ENCODE assay signal across 18 cellular contexts in genomic region chr6:165551828-165552227, GRCh38.
DNase-seq lines count a peak whose midpoint lies in the region; ATAC-seq, FAIRE-seq and TF ChIP-seq lines count a peak whose summit lies in the region.
"Had no signal": no experiment of that assay in that cellular context is flagged by ENCODE, and none has a peak within 500 bp of the region (broad histone marks: within the 10 kb centered on the region; RNA-seq: fewer than 3 reads in every experiment).

No MANE protein-coding gene starts in this region.

- no peaks in the 10 kb centered on the region for H3K27me3 ChIP-seq in heart left ventricle
- no peaks in the 10 kb centered on the region for H3K27me3 ChIP-seq in H1 (replicated peaks in 1 of 4; ENCODE audit: control insufficient read depth in 3 of 4, extremely low read depth in 1 of 4, insufficient read depth in 3 of 4, low read length in 3 of 4)
- no peaks in the 10 kb centered on the region for H3K27me3 ChIP-seq in prostate gland (replicated peaks; ENCODE audit: insufficient read depth)
- H3K27me3 ChIP-seq: BLaER1 had no signal

- H3K27me3 Mint-ChIP-seq in activated CD4-positive, alpha-beta memory T cell treated with anti-CD3 and anti-CD28 coated beads for 36 hours: no peaks in the 10 kb centered on the region
- H3K27me3 Mint-ChIP-seq: CD4-positive, CD25-positive, alpha-beta regulatory T cell; IgD-negative memory B cell had no signal

- no peak overlapping the region for H4K5ac ChIP-seq in H1 (ENCODE audit: insufficient read length, low read depth, low read length)

- no peaks in the 10 kb centered on the region for H3K36me3 ChIP-seq in heart left ventricle
- no peaks in the 10 kb centered on the region for H3K36me3 ChIP-seq in H1 (ENCODE audit: control insufficient read depth in 2 of 4, insufficient read depth in 4 of 4, low read length in 3 of 4)
- no peaks in the 10 kb centered on the region for H3K36me3 ChIP-seq in prostate gland
- H3K36me3 ChIP-seq: BLaER1 had no signal

- H4K8ac ChIP-seq in H1 (ENCODE audit: extremely low read depth, insufficient read depth, low read length): no peak overlapping the region

- H3K4me3 ChIP-seq in heart left ventricle (no peak overlapping the region), H1 (ENCODE audit: extremely low read depth in 1 of 4, insufficient read depth in 2 of 4, low read depth in 3 of 4, low read length in 4 of 4) (no peak overlapping the region), prostate gland (no peak overlapping the region)
- H3K4me3 ChIP-seq: BLaER1 had no signal

- intact Hi-C loops in heart left ventricle (cut with DNase I) (no loop called here), Right ventricle myocardium inferior (cut with DNase I) (loop anchor here (5.0 kb wide), 1 partner anchor 110 kb away; the partner anchor contains the start of gene PDE10A), prostate gland (cut with DNase I) (no loop called here)
- intact Hi-C loops in activated CD4-positive, alpha-beta memory T cell treated with anti-CD3 and anti-CD28 coated beads for 36 hours (cut with micrococcal nuclease): no loop called here

- no peak for FAIRE-seq in H1 (lab: Jason Lieb, UNC)
- FAIRE-seq: GM19239, H54 had no signal

- no peak overlapping the region for H2BK120ac ChIP-seq in H1 (replicated peaks; ENCODE audit: low read depth, low read length)

- TF ChIP-seq POLR2A in heart left ventricle (IDR thresholded peaks at IDR 0.05): no peak
- TF ChIP-seq POLR2A in H1 (IDR thresholded peaks at IDR 0.05; ENCODE audit: control extremely low read depth in 1 of 2, low read depth in 2 of 2, low read length in 2 of 2): no peak
- no peak for TF ChIP-seq POLR2A in prostate gland (IDR thresholded peaks at IDR 0.05)

- ATAC-seq in heart left ventricle (peak in 3 of 4 donors; percentile 14 to 23 (median 18)), Right ventricle myocardium inferior (no peak)
- ATAC-seq: HCT116 had no signal

- CTCF ChIA-PET in H1 (lab: Charles Lee; ENCODE audit: partially characterized antibody): interaction anchor here (0.7 kb wide), 1 partner anchor 8 kb away, joined by 3 read pairs; no protein-coding TSS in a partner anchor
- CTCF ChIA-PET in RWPE1 (lab: Yijun Ruan, JAX): no interaction called here
- CTCF ChIA-PET in activated CD4-positive, alpha-beta memory T cell treated with anti-CD3 and anti-CD28 coated beads for 36 hours (lab: Charles Lee): no interaction called here

- no peaks in the 10 kb centered on the region for H3K9me3 Mint-ChIP-seq in activated CD4-positive, alpha-beta memory T cell treated with anti-CD3 and anti-CD28 coated beads for 36 hours

- no peaks in the 10 kb centered on the region for H4K20me1 ChIP-seq in H1 (replicated peaks in 1 of 2; ENCODE audit: control insufficient read depth in 1 of 2, insufficient read depth in 2 of 2, low read length in 2 of 2)
- H4K20me1 ChIP-seq: BLaER1 had no signal

- H3K4ac ChIP-seq in H1 (replicated peaks; ENCODE audit: insufficient read length, low read depth, low read length): no peak overlapping the region

- peaks cover 0 to 3% (median 0%) of the 10 kb centered on the region in 12 donors for H3K9me3 ChIP-seq in heart left ventricle
- no peaks in the 10 kb centered on the region for H3K9me3 ChIP-seq in H1 (ENCODE audit: insufficient read depth in 2 of 2, low read depth in 1 of 2, low read length in 1 of 2)
- H3K9me3 ChIP-seq in prostate gland: no peaks in the 10 kb centered on the region
- H3K9me3 ChIP-seq: BLaER1 had no signal

- H3K4me2 ChIP-seq in H1 (ENCODE audit: insufficient read depth in 1 of 2, low read depth in 2 of 2, low read length in 2 of 2): 0 out of 4 replicates have a peak overlapping the region, but pooled peaks of 1 of the 2 experiments have one; percentile 26
- H3K4me2 ChIP-seq: BLaER1 had no signal

- no peak overlapping the region for H3K27ac Mint-ChIP-seq in activated CD4-positive, alpha-beta memory T cell treated with anti-CD3 and anti-CD28 coated beads for 36 hours
- H3K27ac Mint-ChIP-seq: IgD-negative memory B cell had no signal

- no peaks in the 10 kb centered on the region for H3K23me2 ChIP-seq in H1 (ENCODE audit: low read depth, low read length)

- TF ChIP-seq CTCF in heart left ventricle (IDR thresholded peaks at IDR 0.05) (no peak), H1 (IDR thresholded peaks at IDR 0.05; ENCODE audit: control extremely low read depth in 1 of 3, insufficient read depth in 1 of 3, low read depth in 1 of 3, low read length in 3 of 3) (no peak), prostate gland (IDR thresholded peaks at IDR 0.05) (no peak), GM13976 (IDR thresholded peaks at IDR 0.05; ENCODE audit: borderline replicate concordance, control extremely low read depth, extremely low read depth, insufficient read depth, missing control alignments) (no peak), RWPE1 (conservative IDR thresholded peaks at IDR 0.05; ENCODE audit: low read depth) (no peak)

- H3K79me1 ChIP-seq in H1 (ENCODE audit: low read depth, low read length): no peaks in the 10 kb centered on the region

- POLR2A ChIA-PET in H1 (lab: Charles Lee; ENCODE audit: partially characterized antibody): no interaction called here
- POLR2A ChIA-PET in RWPE1 (lab: Yijun Ruan, JAX; ENCODE audit: low non-redundant PET): no interaction called here
- POLR2A ChIA-PET in activated CD4-positive, alpha-beta memory T cell treated with anti-CD3 and anti-CD28 coated beads for 36 hours (lab: Charles Lee): no interaction called here

- H2BK15ac ChIP-seq in H1 (ENCODE audit: low read length): no peak overlapping the region

- no peak overlapping the region for H2AFZ ChIP-seq in H1 (ENCODE audit: low read length)

- no peak overlapping the region for H3K27ac ChIP-seq in heart left ventricle
- H3K27ac ChIP-seq in H1 (ENCODE audit: low read depth, low read length): no peak overlapping the region
- H3K27ac ChIP-seq in prostate gland: peak overlapping the region; percentile 68 to 78
- H3K27ac ChIP-seq in RWPE1: no peak overlapping the region
- H3K27ac ChIP-seq: 22Rv1, BLaER1 had no signal

- H3K56ac ChIP-seq in H1 (replicated peaks; ENCODE audit: insufficient read length, low read depth, low read length): no peak overlapping the region

- no peak for TF ChIP-seq EP300 in H1 (IDR thresholded peaks at IDR 0.05; ENCODE audit: borderline replicate concordance in 1 of 2, low read depth in 2 of 2, low read length in 2 of 2)

- H3K4me1 Mint-ChIP-seq in activated CD4-positive, alpha-beta memory T cell treated with anti-CD3 and anti-CD28 coated beads for 36 hours (ENCODE audit: low read depth): no peaks in the 10 kb centered on the region
- H3K4me1 Mint-ChIP-seq: CD4-positive, CD25-positive, alpha-beta regulatory T cell; IgD-negative memory B cell had no signal

- H2AK5ac ChIP-seq in H1 (ENCODE audit: low read depth, low read length): peak overlapping the region; percentile 78; the same call in 1 of the 2 replicates

- no peak overlapping the region for H3K9ac ChIP-seq in H1 (replicated peaks in 1 of 4; ENCODE audit: extremely low read depth in 1 of 4, low read depth in 3 of 4, low read length in 3 of 4)
- H3K9ac ChIP-seq: BLaER1 had no signal

- no peak for TF ChIP-seq RAD21 in H1 (IDR thresholded peaks at IDR 0.05 in 1 of 2, conservative IDR thresholded peaks at IDR 0.05 in 1 of 2; ENCODE audit: low read depth in 2 of 2, low read length in 2 of 2)

- H3K23ac ChIP-seq in H1 (ENCODE audit: insufficient read length): no peak overlapping the region

- no peak overlapping the region for H2BK20ac ChIP-seq in H1 (ENCODE audit: low read length)

- no peak overlapping the region; the same call in 1 of the 2 replicates for H2BK12ac ChIP-seq in H1 (ENCODE audit: low read depth, low read length)

- H4K91ac ChIP-seq in H1 (replicated peaks; ENCODE audit: insufficient read length, low read length): no peak overlapping the region

- no peaks in the 10 kb centered on the region for H3K79me2 ChIP-seq in H1 (ENCODE audit: control insufficient read depth in 1 of 2, insufficient read depth in 2 of 2, low read length in 2 of 2)

- H3K36me3 Mint-ChIP-seq in activated CD4-positive, alpha-beta memory T cell treated with anti-CD3 and anti-CD28 coated beads for 36 hours: no peaks in the 10 kb centered on the region
- H3K36me3 Mint-ChIP-seq: CD4-positive, CD25-positive, alpha-beta regulatory T cell; IgD-negative memory B cell had no signal

- no peak overlapping the region for H3K4me3 Mint-ChIP-seq in activated CD4-positive, alpha-beta memory T cell treated with anti-CD3 and anti-CD28 coated beads for 36 hours
- H3K4me3 Mint-ChIP-seq: CD4-positive, CD25-positive, alpha-beta regulatory T cell; IgD-negative memory B cell had no signal

- 61 to 69% (median 66%) methylated on average over 3 of the region's 3 CpGs for WGBS in heart left ventricle, 4 donors
- 75% methylated on average over 3 of the region's 3 CpGs; no CpG with 5 or more reads in 1 of the 2 experiments for WGBS in H1 (ENCODE audit: extremely low coverage in 1 of 2, insufficient coverage in 1 of 2, insufficient read length in 1 of 2, insufficient replicate concordance in 2 of 2, low coverage in 1 of 2, low lambda C conversion rate in 2 of 2, missing lambda C conversion rate in 1 of 2), 2 experiments
- WGBS in prostate gland: 74% methylated on average over 3 of the region's 3 CpGs

- DNase-seq in heart left ventricle: no peak
- DNase-seq in Right ventricle myocardium inferior (ENCODE audit: missing footprints): no peak
- no peak for DNase-seq in H1 (ENCODE audit: low read depth in 1 of 2, low spot score in 2 of 2)
- DNase-seq in prostate gland (ENCODE audit: low spot score): no peak
- no peak for DNase-seq in HT-29 (ENCODE audit: low spot score)
- no peak for DNase-seq in GM13976 (ENCODE audit: low spot score)
- no peak for DNase-seq in RWPE1 (ENCODE audit: low spot score)
- DNase-seq in activated CD4-positive, alpha-beta memory T cell treated with anti-CD3 and anti-CD28 coated beads for 36 hours: no peak
- DNase-seq: AML-193; CD4-positive, CD25-positive, alpha-beta regulatory T cell; DMS 273 treated with DMSO at 0.1 percent for 48 hours; KG1 had no signal

- no peak overlapping the region for H3K14ac ChIP-seq in H1 (ENCODE audit: insufficient read length)

- no peak overlapping the region for H2BK5ac ChIP-seq in H1 (ENCODE audit: low read depth, low read length)

- H3K4me1 ChIP-seq in heart left ventricle: peaks cover 0 to 23% (median 9%) of the 10 kb centered on the region in 12 donors
- peaks cover 0 to 8% (median 5%) of the 10 kb centered on the region in 4 experiments; a peak in 4 of 7 replicates for H3K4me1 ChIP-seq in H1 (replicated peaks in 1 of 4; ENCODE audit: control insufficient read depth in 3 of 4, insufficient read depth in 4 of 4, low read length in 3 of 4)
- H3K4me1 ChIP-seq in prostate gland (replicated peaks): no peaks in the 10 kb centered on the region
- H3K4me1 ChIP-seq: BLaER1 had no signal

- in situ Hi-C loops in GM13976 (cut with MboI; ENCODE audit: low sequenced_read_pairs, unreplicated experiment): no loop called here

- no peak overlapping the region for H3K18ac ChIP-seq in H1 (ENCODE audit: extremely low read depth, low read length)

Comparison
In these comparisons a context has a peak if more than half of its experiments do, and no peak if none do; other contexts are left out.
1. H3K27ac ChIP-seq: peak in prostate gland (2 of 2); none in heart left ventricle (0 of 12), H1 (single experiment) and RWPE1 (single experiment).